Comparison of ENCODE assay signal across 1 cellular context in genomic region chr10:100969175-100970075, GRCh38.
TF ChIP-seq lines count a peak whose summit lies in the region.

Gene SEMA4G (plus strand): TSS chr10:100969504. CDS start chr10:100972913, 3,409 bp downstream.

TF ChIP-seq in HepG2, 621 proteins besides CTCF, POLR2A, EP300 and RAD21 (continued from another document and continues in another):
- peak; percentile 62 for TF ChIP-seq ARID4A (CRISPR knock-in tag; IDR thresholded peaks at IDR 0.05; ENCODE audit: borderline replicate concordance)
- peak; percentile 67; the same call in 1 of the 2 replicates for TF ChIP-seq KLF15 (CRISPR knock-in tag; IDR thresholded peaks at IDR 0.05; ENCODE audit: borderline replicate concordance)
- 0 out of 2 replicates have a peak, but pooled peaks have one; percentile 63 for TF ChIP-seq ZNF543 (CRISPR knock-in tag; IDR thresholded peaks at IDR 0.05)
- peak; percentile 44; the same call in 1 of the 2 replicates for TF ChIP-seq THAP11 (CRISPR knock-in tag; IDR thresholded peaks at IDR 0.05)
- no peak; the same call in 1 of the 2 replicates for TF ChIP-seq STAT6 (CRISPR knock-in tag; IDR thresholded peaks at IDR 0.05; ENCODE audit: borderline replicate concordance)
- peak; percentile 28; the same call in 1 of the 2 replicates for TF ChIP-seq ZNF784 (CRISPR knock-in tag; IDR thresholded peaks at IDR 0.05; ENCODE audit: borderline replicate concordance)
- no peak for TF ChIP-seq NAIF1 (CRISPR knock-in tag; IDR thresholded peaks at IDR 0.05; ENCODE audit: borderline replicate concordance)
- TF ChIP-seq ZNF281 (CRISPR knock-in tag; IDR thresholded peaks at IDR 0.05; ENCODE audit: borderline replicate concordance) = peak; percentile 79; the same call in 1 of the 2 replicates
- TF ChIP-seq PATZ1 (CRISPR knock-in tag; IDR thresholded peaks at IDR 0.05) = peak; percentile 91
- 0 out of 2 replicates have a peak, but pooled peaks have one; percentile 74 for TF ChIP-seq FOXO4 (CRISPR knock-in tag; conservative IDR thresholded peaks at IDR 0.05)
- no peak for TF ChIP-seq ZBTB20 (CRISPR knock-in tag; IDR thresholded peaks at IDR 0.05; ENCODE audit: borderline replicate concordance, low read depth)
- peak; percentile 37; the same call in 1 of the 3 replicates for TF ChIP-seq MXI1 (IDR thresholded peaks at IDR 0.05; ENCODE audit: borderline replicate concordance, low read depth, low read length)
- TF ChIP-seq POLR2AphosphoS5 (IDR thresholded peaks at IDR 0.05; ENCODE audit: low read depth, low read length) = peak; percentile 56; the same call in 1 of the 2 replicates
- 0 out of 2 replicates have a peak, but pooled peaks have one; percentile 49 for TF ChIP-seq ZNF484 (CRISPR knock-in tag; IDR thresholded peaks at IDR 0.05; ENCODE audit: borderline replicate concordance, low read depth)
- peak; percentile 64; the same call in 1 of the 2 replicates for TF ChIP-seq CSRNP1 (CRISPR knock-in tag; IDR thresholded peaks at IDR 0.05)
- TF ChIP-seq ZBTB33 (CRISPR knock-in tag; IDR thresholded peaks at IDR 0.05) = no peak
- peak; percentile 83 for TF ChIP-seq MYC (CRISPR knock-in tag; IDR thresholded peaks at IDR 0.05; ENCODE audit: borderline replicate concordance)
- TF ChIP-seq ZC3H13 (CRISPR knock-in tag; IDR thresholded peaks at IDR 0.05) = peak; percentile 88
- TF ChIP-seq ZNF616 (CRISPR knock-in tag; IDR thresholded peaks at IDR 0.05; ENCODE audit: low read depth) = 0 out of 2 replicates have a peak, but pooled peaks have one; percentile 8
- peak; percentile 47 for TF ChIP-seq ZNF230 (CRISPR knock-in tag; IDR thresholded peaks at IDR 0.05)
- TF ChIP-seq ZFP82 (CRISPR knock-in tag; IDR thresholded peaks at IDR 0.05; ENCODE audit: borderline replicate concordance) = peak; percentile 39; the same call in 1 of the 2 replicates
- TF ChIP-seq HDAC1 (CRISPR knock-in tag; IDR thresholded peaks at IDR 0.05) = peak; percentile 75
- no peak; the same call in 1 of the 2 replicates for TF ChIP-seq RXRA (CRISPR knock-in tag; IDR thresholded peaks at IDR 0.05)
- 0 out of 2 replicates have a peak, but pooled peaks have one; percentile 22 for TF ChIP-seq ZFP37 (CRISPR knock-in tag; IDR thresholded peaks at IDR 0.05; ENCODE audit: borderline replicate concordance)
- TF ChIP-seq ARID2 (CRISPR knock-in tag; IDR thresholded peaks at IDR 0.05; ENCODE audit: borderline replicate concordance) = peak; percentile 49; the same call in 1 of the 2 replicates
- peak; percentile 56 for TF ChIP-seq ZNF607 (CRISPR knock-in tag; IDR thresholded peaks at IDR 0.05; ENCODE audit: borderline replicate concordance)
- peak; percentile 74; the same call in 1 of the 2 replicates for TF ChIP-seq ZSCAN25 (CRISPR knock-in tag; IDR thresholded peaks at IDR 0.05)
- no peak for TF ChIP-seq TCF12 (IDR thresholded peaks at IDR 0.05)
- TF ChIP-seq TCF12 (CRISPR knock-in tag; IDR thresholded peaks at IDR 0.05) = peak; percentile 69
- TF ChIP-seq NFKBIZ (CRISPR knock-in tag; IDR thresholded peaks at IDR 0.05) = no peak
- TF ChIP-seq CREB1 (IDR thresholded peaks at IDR 0.05) = no peak
- TF ChIP-seq CREB1 (CRISPR knock-in tag; IDR thresholded peaks at IDR 0.05) = no peak
- TF ChIP-seq TOPORS (CRISPR knock-in tag; IDR thresholded peaks at IDR 0.05) = peak; percentile 83
- TF ChIP-seq ZNF432 (CRISPR knock-in tag; IDR thresholded peaks at IDR 0.05; ENCODE audit: borderline replicate concordance) = no peak
- TF ChIP-seq ZFP36L2 (CRISPR knock-in tag; IDR thresholded peaks at IDR 0.05) = no peak
- peak; percentile 65; the same call in 1 of the 2 replicates for TF ChIP-seq TMF1 (CRISPR knock-in tag; IDR thresholded peaks at IDR 0.05; ENCODE audit: low read depth)
- peak; percentile 30; the same call in 1 of the 2 replicates for TF ChIP-seq ZNF580 (CRISPR knock-in tag; IDR thresholded peaks at IDR 0.05; ENCODE audit: borderline replicate concordance, low read depth)
- TF ChIP-seq HOXA3 (CRISPR knock-in tag; IDR thresholded peaks at IDR 0.05) = peak; percentile 52; the same call in 1 of the 2 replicates
- no peak for TF ChIP-seq LCORL (IDR thresholded peaks at IDR 0.05)
- peak; percentile 56; the same call in 1 of the 2 replicates for TF ChIP-seq LCORL (CRISPR knock-in tag; IDR thresholded peaks at IDR 0.05)
- 0 out of 2 replicates have a peak, but pooled peaks have one; percentile 26 for TF ChIP-seq CAMTA2 (CRISPR knock-in tag; IDR thresholded peaks at IDR 0.05; ENCODE audit: borderline replicate concordance)
- TF ChIP-seq ZMAT5 (CRISPR knock-in tag; IDR thresholded peaks at IDR 0.05; ENCODE audit: borderline replicate concordance, low read depth) = no peak
- TF ChIP-seq HOXA5 (CRISPR knock-in tag; IDR thresholded peaks at IDR 0.05) = no peak; the same call in 1 of the 2 replicates
